In the genomic region with DNA sequence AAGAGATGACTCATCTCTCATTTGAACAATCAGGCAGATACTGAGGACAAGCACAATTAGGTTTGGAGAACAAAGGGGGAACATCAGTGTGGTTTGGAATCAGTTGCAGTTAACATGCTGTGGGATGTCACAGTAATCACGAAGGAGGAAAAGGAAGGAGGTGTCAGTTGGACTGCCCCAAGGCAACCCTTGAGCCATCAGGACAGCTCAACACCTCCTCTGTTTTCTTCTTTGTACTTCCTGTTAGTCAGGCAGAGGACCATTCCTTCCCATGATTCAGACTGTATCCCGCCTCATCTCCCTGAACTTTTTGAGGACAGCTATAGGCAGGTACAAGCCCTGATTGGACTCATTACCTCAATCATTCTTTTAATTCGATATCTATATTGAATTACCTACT, we compare ENCODE assay signal across 25 cellular contexts.
"Had no signal": no experiment of that assay in that cellular context is flagged by ENCODE, and none has a peak within 500 bp of the region (broad histone marks: within the 10 kb centered on the region; RNA-seq: fewer than 3 reads in every experiment).

No MANE protein-coding gene starts in this region.

- DNase-seq: activated CD4-positive, alpha-beta T cell treated with anti-CD3 and anti-CD28 coated beads, Interleukin-2, amount 10 ng/mL, durations not matched to agents 24 days and 14 days; activated CD4-positive, alpha-beta T cell treated with anti-CD3 and anti-CD28 coated beads, Interleukin-2, amount 50 U/mL, for 4 hours; activated CD8-positive, alpha-beta T cell treated with anti-CD3 and anti-CD28 coated beads for 36 hours; activated gamma-delta T cell; activated naive CD4-positive, alpha-beta T cell treated with Interleukin-2 at 50 U/mL for 16 hours; activated naive CD8-positive, alpha-beta T cell treated with anti-CD3 and anti-CD28 coated beads, Interleukin-2, amount 10 ng/mL, durations not matched to agents 7 days and 5 days; activated T-cell treated with anti-CD3 and anti-CD28 coated beads, Interleukin-2, amount 50 U/mL, for 24 hours; amygdala; NCI-H1092; NCI-H1436 treated with DMSO at 0.1 percent for 48 hours; NCI-H1694 treated with DMSO at 0.1 percent for 48 hours; NCI-H2029 treated with DMSO at 0.1 percent for 48 hours; NCI-H2171 treated with DMSO at 0.1 percent for 48 hours; NCI-H345; NCI-H524 treated with DMSO at 0.1 percent for 48 hours; NCI-H748 treated with DMSO at 0.1 percent for 48 hours; NK-92 treated with Interleukin-12 subunit alpha and Interleukin-12 subunit beta, amount 100 ng/mL, for 24 hours; OCI-M1; SHP77; SJCRH30; T1000 had no signal

- H3K4me1 ChIP-seq: ascending aorta, SJCRH30 had no signal

- H3K4me3 ChIP-seq: ascending aorta, cardiac muscle cell, SJCRH30, SK-N-MC had no signal

- ATAC-seq: activated CD8-positive, alpha-beta T cell treated with anti-CD3 and anti-CD28 coated beads for 36 hours had no signal

- H3K9me3 ChIP-seq: ascending aorta, SJCRH30 had no signal

- H3K27ac ChIP-seq: ascending aorta, cardiac muscle cell, KMS-11, SJCRH30, SK-N-MC had no signal

- H3K27me3 ChIP-seq: ascending aorta, cardiac muscle cell, SJCRH30 had no signal

- H3K36me3 ChIP-seq: ascending aorta, cardiac muscle cell, SJCRH30 had no signal
